In genomic region chr4:174423257-174423944, GRCh38 we compare ENCODE assay signal across 8 cellular contexts.
DNase-seq lines count a peak whose midpoint lies in the region; ATAC-seq and TF ChIP-seq lines count a peak whose summit lies in the region.

No MANE protein-coding gene starts in this region.

- H3K27me3 ChIP-seq in adrenal gland, result no peaks in the 10 kb centered on the region

- peaks cover 0 to 5% of the 10 kb centered on the region in 2 donors for H3K4me1 ChIP-seq in adrenal gland (replicated peaks in 1 of 2)

- H3K9me3 ChIP-seq in adrenal gland (replicated peaks in 1 of 3), result no peaks in the 10 kb centered on the region

- DNase-seq in COLO829 (ENCODE audit: low spot score), result peak; percentile 78
- DNase-seq in Kasumi-1 (lab: John Stamatoyannopoulos, UW), result peak; percentile 58 to 64
- peak; percentile 22 to 73 (median 40) for DNase-seq in adrenal gland
- peak; percentile 27 for DNase-seq in medulla oblongata (ENCODE audit: extremely low spot score)
- no peak for DNase-seq in GM19240 (ENCODE audit: insufficient read length, low spot score)
- no peak for DNase-seq in NCI-H2029 (lab: John Stamatoyannopoulos, UW)
- DNase-seq in activated naive CD4-positive, alpha-beta T cell treated with anti-CD3 and anti-CD28 coated beads, Interleukin-2, amount 50 U/mL, for 16 hours, result no peak

- no peaks in the 10 kb centered on the region for H3K36me3 ChIP-seq in adrenal gland (replicated peaks in 1 of 2)

- no peak for TF ChIP-seq POLR2A in adrenal gland (IDR thresholded peaks at IDR 0.05)

- ATAC-seq in GM21423 (IDR thresholded peaks at IDR 0.05; ENCODE audit: unreplicated experiment), result peak; percentile 71

- no peak for TF ChIP-seq CTCF in adrenal gland (IDR thresholded peaks at IDR 0.05)

- 8 to 11% (median 9%) methylated on average over 6 of the region's 6 CpGs for WGBS in adrenal gland, 4 donors

- intact Hi-C loops in adrenal gland (cut with DNase I), result no loop called here

- H3K4me3 ChIP-seq in adrenal gland, result no peak overlapping the region

- no peak overlapping the region for H3K27ac ChIP-seq in adrenal gland

Comparison
In these comparisons a context has a peak if more than half of its experiments do, and no peak if none do; other contexts are left out.
1. DNase-seq: peak in COLO829 (single experiment), Kasumi-1 (2 of 2), adrenal gland (7 of 7) and medulla oblongata (single experiment); none in GM19240 (single experiment), NCI-H2029 (single experiment) and activated naive CD4-positive, alpha-beta T cell treated with anti-CD3 and anti-CD28 coated beads, Interleukin-2, amount 50 U/mL, for 16 hours (single experiment).